14 cellular contexts compared by ENCODE assay signal in genomic region chr22:38462960-38463784, GRCh38. TPM values are rescaled to one million over a fixed set of nuclear protein-coding genes. Genes with fewer than 3 reads are reported as not detected.
DNase-seq lines count a peak whose midpoint lies in the region; ATAC-seq and TF ChIP-seq lines count a peak whose summit lies in the region.
"Had no signal": no experiment of that assay in that cellular context is flagged by ENCODE, and none has a peak within 500 bp of the region (broad histone marks: within the 10 kb centered on the region; RNA-seq: fewer than 3 reads in every experiment).

No MANE protein-coding gene starts in this region.

- H3K36me3 ChIP-seq in colonic mucosa: no peaks in the 10 kb centered on the region
- H3K36me3 ChIP-seq in thymus (ENCODE audit: control insufficient read depth, insufficient read depth): no peaks in the 10 kb centered on the region

- TF ChIP-seq CTCF in colonic mucosa (IDR thresholded peaks at IDR 0.05): no peak

- no peak overlapping the region for H3K9ac ChIP-seq in colonic mucosa (ENCODE audit: low read depth in 2 of 2, low read length in 2 of 2)

- WGBS in thymus: 20% methylated on average over 28 of the region's 28 CpGs

- H3K27ac ChIP-seq in colonic mucosa (no peak overlapping the region), thymus (ENCODE audit: low read depth) (no peak overlapping the region)
- H3K27ac ChIP-seq: A549 had no signal

- H3K27me3 ChIP-seq in colonic mucosa: peaks cover 28% of the 10 kb centered on the region
- H3K27me3 ChIP-seq in thymus (ENCODE audit: control insufficient read depth, insufficient read depth): peaks cover 5% of the 10 kb centered on the region

- ATAC-seq in left lobe of liver: peak; percentile 5
- ATAC-seq: A549 had no signal

- H3K4me1 ChIP-seq in colonic mucosa (peaks cover 9% of the 10 kb centered on the region), thymus (ENCODE audit: control insufficient read depth, insufficient read depth, low read length) (peaks cover 47% of the 10 kb centered on the region)

- H3K4me3 ChIP-seq in colonic mucosa: no peak overlapping the region
- peak overlapping the region; percentile 24 for H3K4me3 ChIP-seq in thymus (ENCODE audit: low read length)
- H3K4me3 ChIP-seq: A549 had no signal

- intact Hi-C loops in colonic mucosa (cut with DNase I): no loop called here

- H3K9me3 ChIP-seq in colonic mucosa (no peaks in the 10 kb centered on the region), thymus (ENCODE audit: control insufficient read depth) (no peaks in the 10 kb centered on the region)
- H3K9me3 ChIP-seq: A549 had no signal

- DNase-seq in NCI-H2227 (lab: John Stamatoyannopoulos, UW; ENCODE audit: unreplicated experiment) (peak; percentile 62), NCI-H2227 treated with DMSO at 0.1 percent for 48 hours (lab: John Stamatoyannopoulos, UW) (no peak), colonic mucosa (peak; percentile 35), left lobe of liver (ENCODE audit: low spot score) (no peak), NCI-H2081 treated with DMSO at 0.1 percent for 48 hours (lab: John Stamatoyannopoulos, UW) (no peak)
- DNase-seq in stimulated activated CD4-positive, alpha-beta T cell treated with anti-CD3 and anti-CD28 coated beads, Interleukin-4, amount 100 ng/mL, for 1 hour: no peak
- no peak for DNase-seq in activated CD4-positive, alpha-beta T cell treated with anti-CD3 and anti-CD28 coated beads for 1 hour
- DNase-seq: activated CD4-positive, CD25-positive, alpha-beta regulatory T cell treated with anti-CD3 and anti-CD28 coated beads, Interleukin-2, amount 50 U/mL, for 72 hours; cortex of kidney; NCI-H345 had no signal

RNA-seq across cellular contexts. Expression of gene KDELR3, which starts 4.7 kb away (rescaled TPM):
- total RNA-seq in colonic mucosa (10 to 100 TPM; 26.7 to 29.1 TPM), left lobe of liver (15.2 TPM)
- polyA plus RNA-seq in thymus: 1.9 TPM

RNA-seq across cellular contexts. Expression of gene KCNJ4, which starts 8.2 kb away (rescaled TPM):
- total RNA-seq in colonic mucosa: not detected
- total RNA-seq in left lobe of liver: not detected
- polyA plus RNA-seq in thymus: 0.32 TPM
- total RNA-seq: glomerular endothelial cell had no signal
- polyA plus RNA-seq: IgD-negative memory B cell had no signal

RNA-seq across cellular contexts. Expression of gene DDX17, which starts 42.9 kb away (rescaled TPM):
- total RNA-seq in colonic mucosa (100 to 1,000 TPM; 333 to 359 TPM), left lobe of liver (174 TPM)
- polyA plus RNA-seq in thymus: 325 TPM

Comparison
In these comparisons a context has a peak if more than half of its experiments do, and no peak if none do; other contexts are left out.
1. DNase-seq: peak in NCI-H2227 (single experiment) and colonic mucosa (single experiment); none in NCI-H2227 treated with DMSO at 0.1 percent for 48 hours (single experiment), left lobe of liver (single experiment), stimulated activated CD4-positive, alpha-beta T cell treated with anti-CD3 and anti-CD28 coated beads, Interleukin-4, amount 100 ng/mL, for 1 hour (single experiment), NCI-H2081 treated with DMSO at 0.1 percent for 48 hours (single experiment) and activated CD4-positive, alpha-beta T cell treated with anti-CD3 and anti-CD28 coated beads for 1 hour (single experiment).